ENCODE assay signal across 22 cellular contexts in genomic region chr19:32471811-32472210, GRCh38.
DNase-seq lines count a peak whose midpoint lies in the region; ATAC-seq, FAIRE-seq and TF ChIP-seq lines count a peak whose summit lies in the region.
"Had no signal": no experiment of that assay in that cellular context is flagged by ENCODE, and none has a peak within 500 bp of the region (broad histone marks: within the 10 kb centered on the region; RNA-seq: fewer than 3 reads in every experiment).

No MANE protein-coding gene starts in this region.

- H3K9me3 ChIP-seq in thyroid gland = no peaks in the 10 kb centered on the region
- H3K9me3 ChIP-seq in upper lobe of right lung = no peaks in the 10 kb centered on the region

- TF ChIP-seq POLR2A in thyroid gland (IDR thresholded peaks at IDR 0.05) = no peak

- FAIRE-seq in HTR-8/SVneo (lab: Jason Lieb, UNC) = no peak
- FAIRE-seq: GM12892, GM18507 had no signal

- H3K36me3 ChIP-seq in thyroid gland = no peaks in the 10 kb centered on the region
- H3K36me3 ChIP-seq in upper lobe of right lung = no peaks in the 10 kb centered on the region

- WGBS in thyroid gland, 2 donors = 90 to 92% methylated on average over 7 of the region's 7 CpGs

- peaks cover 16 to 21% of the 10 kb centered on the region in 2 donors for H3K4me1 ChIP-seq in thyroid gland
- no peaks in the 10 kb centered on the region for H3K4me1 ChIP-seq in upper lobe of right lung

- TF ChIP-seq CTCF in thyroid gland (IDR thresholded peaks at IDR 0.05) = no peak
- no peak for TF ChIP-seq CTCF in upper lobe of right lung (IDR thresholded peaks at IDR 0.05)

- peaks cover 18% of the 10 kb centered on the region for H3K4me1 Mint-ChIP-seq in activated T-helper 2 cell treated with anti-CD3 and anti-CD28 coated beads, Interferon-gamma antibody, Interleukin-2, Interleukin-4, amounts not matched to agents 10 μg/mL and 5 μg/mL and 100 μg/mL, durations not matched to agents 14 hours and 24 hours and 36 hours (ENCODE audit: low read depth)
- H3K4me1 Mint-ChIP-seq: B cell; CD4-positive, CD25-positive, alpha-beta regulatory T cell; CD8-positive, alpha-beta memory T cell had no signal

- H3K27me3 ChIP-seq in thyroid gland (no peaks in the 10 kb centered on the region), upper lobe of right lung (no peaks in the 10 kb centered on the region)

- no peak overlapping the region for H3K4me3 Mint-ChIP-seq in activated T-helper 2 cell treated with anti-CD3 and anti-CD28 coated beads, Interferon-gamma antibody, Interleukin-2, Interleukin-4, amounts not matched to agents 10 μg/mL and 5 μg/mL and 100 μg/mL, durations not matched to agents 14 hours and 24 hours and 36 hours (ENCODE audit: low read depth)
- H3K4me3 Mint-ChIP-seq: B cell; CD4-positive, CD25-positive, alpha-beta regulatory T cell; CD8-positive, alpha-beta memory T cell; HFFc6 had no signal

- H3K4me3 ChIP-seq in thyroid gland (replicated peaks in 1 of 3) (no peak overlapping the region), upper lobe of right lung (no peak overlapping the region)

- intact Hi-C loops in activated T-helper 2 cell treated with anti-CD3 and anti-CD28 coated beads, Interferon-gamma antibody, Interleukin-2, Interleukin-4, amounts not matched to agents 10 μg/mL and 5 μg/mL and 100 μg/mL, durations not matched to agents 14 hours and 24 hours and 36 hours (cut with micrococcal nuclease) = no loop called here
- intact Hi-C loops in thyroid gland (cut with DNase I) = no loop called here
- intact Hi-C loops in upper lobe of right lung (cut with DNase I) = no loop called here

- H3K27ac ChIP-seq in thyroid gland (peak overlapping the region; percentile 75 to 86 (median 76)), upper lobe of right lung (no peak overlapping the region)

- peak overlapping the region; percentile 33 for H3K27ac Mint-ChIP-seq in activated T-helper 2 cell treated with anti-CD3 and anti-CD28 coated beads, Interferon-gamma antibody, Interleukin-2, Interleukin-4, amounts not matched to agents 10 μg/mL and 5 μg/mL and 100 μg/mL, durations not matched to agents 14 hours and 24 hours and 36 hours
- H3K27ac Mint-ChIP-seq: B cell; CD4-positive, CD25-positive, alpha-beta regulatory T cell had no signal

- ATAC-seq in upper lobe of right lung (no peak), HG02981 (IDR thresholded peaks at IDR 0.05; ENCODE audit: unreplicated experiment) (no peak)
- ATAC-seq: HCT116 had no signal

- no peaks in the 10 kb centered on the region for H3K27me3 Mint-ChIP-seq in activated T-helper 2 cell treated with anti-CD3 and anti-CD28 coated beads, Interferon-gamma antibody, Interleukin-2, Interleukin-4, amounts not matched to agents 10 μg/mL and 5 μg/mL and 100 μg/mL, durations not matched to agents 14 hours and 24 hours and 36 hours (ENCODE audit: low read depth)
- H3K27me3 Mint-ChIP-seq: B cell; CD4-positive, CD25-positive, alpha-beta regulatory T cell; CD8-positive, alpha-beta memory T cell had no signal

- DNase-seq in NCI-H510A treated with DMSO at 0.1 percent for 48 hours (lab: John Stamatoyannopoulos, UW) = peak; percentile 18
- DNase-seq in NCI-H510A (lab: John Stamatoyannopoulos, UW) = no peak
- DNase-seq in NAMALWA (ENCODE audit: low spot score) = peak; percentile 5
- DNase-seq in activated T-helper 2 cell treated with anti-CD3 and anti-CD28 coated beads, Interferon-gamma antibody, Interleukin-2, Interleukin-4, amounts not matched to agents 10 μg/mL and 5 μg/mL and 100 μg/mL, durations not matched to agents 14 hours and 24 hours and 36 hours (ENCODE audit: low spot score) = no peak
- DNase-seq in thyroid gland = no peak
- DNase-seq in upper lobe of right lung = no peak
- no peak for DNase-seq in HTR-8/SVneo (ENCODE audit: insufficient read length, low spot score)
- DNase-seq: 8988T; CD4-positive, CD25-positive, alpha-beta regulatory T cell; CD8-positive, alpha-beta memory T cell; COR-L47; DMS 273 treated with DMSO at 0.1 percent for 48 hours; DMS53; GDM1; GOT3; H7; HFFc6 had no signal

- no peaks in the 10 kb centered on the region for H3K36me3 Mint-ChIP-seq in activated T-helper 2 cell treated with anti-CD3 and anti-CD28 coated beads, Interferon-gamma antibody, Interleukin-2, Interleukin-4, amounts not matched to agents 10 μg/mL and 5 μg/mL and 100 μg/mL, durations not matched to agents 14 hours and 24 hours and 36 hours (ENCODE audit: low read depth)

- H3K9me3 Mint-ChIP-seq in activated T-helper 2 cell treated with anti-CD3 and anti-CD28 coated beads, Interferon-gamma antibody, Interleukin-2, Interleukin-4, amounts not matched to agents 10 μg/mL and 5 μg/mL and 100 μg/mL, durations not matched to agents 14 hours and 24 hours and 36 hours = no peaks in the 10 kb centered on the region
- H3K9me3 Mint-ChIP-seq: CD4-positive, CD25-positive, alpha-beta regulatory T cell; CD8-positive, alpha-beta memory T cell; HFFc6 had no signal

Comparison
In these comparisons a context has a peak if more than half of its experiments do, and no peak if none do; other contexts are left out.
1. DNase-seq: peak in NCI-H510A treated with DMSO at 0.1 percent for 48 hours (single experiment) and NAMALWA (single experiment); none in NCI-H510A (single experiment), activated T-helper 2 cell treated with anti-CD3 and anti-CD28 coated beads, Interferon-gamma antibody, Interleukin-2, Interleukin-4, amounts not matched to agents 10 μg/mL and 5 μg/mL and 100 μg/mL, durations not matched to agents 14 hours and 24 hours and 36 hours (single experiment), thyroid gland (0 of 2), upper lobe of right lung (single experiment) and HTR-8/SVneo (single experiment).